Comparison of ENCODE assay signal across 15 cellular contexts in the genomic region with DNA sequence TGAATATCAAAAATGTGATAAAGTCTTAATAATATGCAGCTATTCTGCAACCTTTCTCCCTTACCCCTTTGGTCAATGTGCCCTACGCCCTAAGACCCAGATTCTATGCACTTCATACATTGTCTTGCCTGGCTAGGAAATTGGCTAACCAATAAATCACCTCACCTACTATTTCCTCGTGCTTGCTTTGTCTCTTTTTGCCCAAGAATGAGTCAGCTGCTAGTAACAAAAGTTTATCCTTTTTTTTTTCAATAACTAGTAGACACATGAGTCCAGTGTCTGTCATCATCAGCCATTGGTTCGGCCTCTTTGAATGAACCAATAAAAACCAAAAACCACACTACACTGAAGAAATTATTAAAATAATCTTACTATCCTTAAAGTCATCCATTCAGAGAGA.
DNase-seq lines count a peak whose midpoint lies in the region; FAIRE-seq and TF ChIP-seq lines count a peak whose summit lies in the region.
"Had no signal": no experiment of that assay in that cellular context is flagged by ENCODE, and none has a peak within 500 bp of the region (broad histone marks: within the 10 kb centered on the region; RNA-seq: fewer than 3 reads in every experiment).

No MANE protein-coding gene starts in this region.

- H3K27me3 ChIP-seq in HUES6 (ENCODE audit: control insufficient read depth, insufficient read depth, low read length) (no peaks in the 10 kb centered on the region), bronchial epithelial cell (ENCODE audit: control insufficient read depth, insufficient read depth, low read length) (no peaks in the 10 kb centered on the region)

- no peaks in the 10 kb centered on the region for H3K36me3 ChIP-seq in HUES6 (ENCODE audit: control insufficient read depth, insufficient read depth, low read length)
- H3K36me3 ChIP-seq in bronchial epithelial cell (ENCODE audit: control insufficient read depth, insufficient read depth, low read length) = no peaks in the 10 kb centered on the region

- FAIRE-seq in bronchial epithelial cell (lab: Jason Lieb, UNC) (no peak), GM12892 (lab: Jason Lieb, UNC) (no peak)
- FAIRE-seq: A549, D721Med had no signal

- H3K4me1 ChIP-seq in HUES6 (ENCODE audit: control insufficient read depth, insufficient read depth, low read length) = no peaks in the 10 kb centered on the region
- H3K4me1 ChIP-seq: A549 had no signal

- H3K27ac ChIP-seq in HUES6 (ENCODE audit: low read depth, low read length) (peak overlapping the region; percentile 13; the same call in 1 of the 2 replicates), caudate nucleus (ENCODE audit: low read depth, low read length) (no peak overlapping the region)
- H3K27ac ChIP-seq: A549 had no signal

- H3K4me3 ChIP-seq in HUES6 (ENCODE audit: low read depth, low read length) (no peak overlapping the region), bronchial epithelial cell (ENCODE audit: low read depth, low read length) (no peak overlapping the region), fibroblast of mammary gland (ENCODE audit: control insufficient read depth, low read depth, low read length) (no peak overlapping the region)
- H3K4me3 ChIP-seq: A549 had no signal

- TF ChIP-seq POLR2A in GM12892 (IDR thresholded peaks at IDR 0.05; ENCODE audit: low read depth, low read length) = no peak

- DNase-seq in bronchial epithelial cell (ENCODE audit: low read depth) = peak; percentile 73
- DNase-seq in fibroblast of mammary gland (ENCODE audit: low read depth) = peak; percentile 15
- DNase-seq in GM12892 (ENCODE audit: insufficient read length) = no peak
- DNase-seq in T1000 (lab: John Stamatoyannopoulos, UW) = no peak
- no peak for DNase-seq in DMS114 treated with DMSO at 0.1 percent for 48 hours (lab: John Stamatoyannopoulos, UW; ENCODE audit: unreplicated experiment)
- no peak for DNase-seq in caudate nucleus (lab: John Stamatoyannopoulos, UW)
- DNase-seq: CD8-positive, alpha-beta T cell; COR-L47; DND-41; GF-D8; HCEC 1CT; HFFc6 had no signal

- no peaks in the 10 kb centered on the region for H3K9me3 ChIP-seq in HUES6 (ENCODE audit: control insufficient read depth, insufficient read depth, low read depth, low read length)
- H3K9me3 ChIP-seq: A549 had no signal

- TF ChIP-seq CTCF in bronchial epithelial cell (IDR thresholded peaks at IDR 0.05; ENCODE audit: insufficient read depth, low read length, severe bottlenecking) (no peak), fibroblast of mammary gland (conservative IDR thresholded peaks at IDR 0.05; ENCODE audit: control insufficient read depth, insufficient read depth, low read depth, low read length) (no peak)

- H3K9ac ChIP-seq in HUES6 (ENCODE audit: low read length) = no peak overlapping the region

Comparison
In these comparisons a context has a peak if more than half of its experiments do, and no peak if none do; other contexts are left out.
1. DNase-seq: peak in bronchial epithelial cell (single experiment) and fibroblast of mammary gland (single experiment); none in GM12892 (single experiment), T1000 (single experiment), DMS114 treated with DMSO at 0.1 percent for 48 hours (single experiment) and caudate nucleus (0 of 61).